ENCODE assay signal across 8 cellular contexts in genomic region chr12:21941522-21942376, GRCh38. TPM values are rescaled to one million over a fixed set of nuclear protein-coding genes. Genes with fewer than 3 reads are reported as not detected.
DNase-seq lines count a peak whose midpoint lies in the region; ATAC-seq and TF ChIP-seq lines count a peak whose summit lies in the region.

No MANE protein-coding gene starts in this region.

- H3K27ac ChIP-seq in neuronal stem cell (replicated peaks; ENCODE audit: low read length) (no peak overlapping the region), MM.1S (ENCODE audit: low read length) (no peak overlapping the region)

- H3F3A ChIP-seq in MM.1S (ENCODE audit: insufficient read depth, low read length): no peaks in the 10 kb centered on the region

- no peak overlapping the region for H2BK12ac ChIP-seq in neuronal stem cell (ENCODE audit: low read length)

- H3K4me3 Mint-ChIP-seq in T-helper 17 cell: peak overlapping the region; percentile 58

- H3K9ac ChIP-seq in neuronal stem cell (ENCODE audit: low read depth, low read length, poor library complexity): no peak overlapping the region
- no peak overlapping the region for H3K9ac ChIP-seq in MM.1S (ENCODE audit: low read length)

- no peak overlapping the region for H2BK120ac ChIP-seq in neuronal stem cell (ENCODE audit: low read depth, low read length)

- WGBS in neuronal stem cell (ENCODE audit: extremely low coverage in 2 of 2, insufficient read length in 2 of 2, insufficient replicate concordance in 1 of 2), 2 donors: no CpG with 5 or more reads among the region's 51 CpGs

- DNase-seq in EH (ENCODE audit: low read depth) (peak; percentile 56), T-helper 17 cell (no peak), glomerular endothelial cell (ENCODE audit: extremely low read depth, low read depth, low spot score) (peak; percentile 3), neuronal stem cell (ENCODE audit: low spot score) (peak; percentile 32), NCI-H1092 (lab: John Stamatoyannopoulos, UW) (no peak), NCI-H774 (lab: John Stamatoyannopoulos, UW) (no peak), MM.1S (no peak)
- DNase-seq in activated CD8-positive, alpha-beta memory T cell treated with anti-CD3 and anti-CD28 coated beads, Interleukin-2, amount 50 U/mL, for 4 hours: no peak

- H4K91ac ChIP-seq in neuronal stem cell (ENCODE audit: low read depth, low read length, poor library complexity): no peak overlapping the region

- no peaks in the 10 kb centered on the region for H4K20me1 ChIP-seq in MM.1S (ENCODE audit: insufficient read depth, low read length)

- H3K18ac ChIP-seq in neuronal stem cell (ENCODE audit: low read length): peak overlapping the region; percentile 31

- no peak overlapping the region for H3K14ac ChIP-seq in neuronal stem cell (ENCODE audit: low read length)

- H3K79me1 ChIP-seq in neuronal stem cell (ENCODE audit: low read depth, low read length): no peaks in the 10 kb centered on the region

- H4K8ac ChIP-seq in neuronal stem cell (ENCODE audit: low read depth, low read length): no peak overlapping the region

- H3K27me3 Mint-ChIP-seq in T-helper 17 cell: peaks cover 53% of the 10 kb centered on the region

- no peak overlapping the region for H3K27ac Mint-ChIP-seq in T-helper 17 cell

- H3K36me3 Mint-ChIP-seq in T-helper 17 cell (ENCODE audit: low read depth): no peaks in the 10 kb centered on the region

- H3K4me1 ChIP-seq in neuronal stem cell (ENCODE audit: control insufficient read depth in 2 of 2, insufficient read depth in 1 of 2, low read depth in 1 of 2, low read length in 2 of 2): no peaks in the 10 kb centered on the region
- no peaks in the 10 kb centered on the region for H3K4me1 ChIP-seq in MM.1S (ENCODE audit: low read length)

- H2BK15ac ChIP-seq in neuronal stem cell (ENCODE audit: low read length): no peak overlapping the region

- H2AFZ ChIP-seq in neuronal stem cell (ENCODE audit: low read length) (peak overlapping the region; percentile 28), MM.1S (ENCODE audit: low read length) (no peak overlapping the region)

- H3K27me3 ChIP-seq in neuronal stem cell (ENCODE audit: control insufficient read depth in 3 of 3, insufficient read depth in 3 of 3, low read depth in 1 of 3, low read length in 3 of 3) (peaks cover 0 to 23% (median 0%) of the 10 kb centered on the region in 3 experiments), MM.1S (replicated peaks; ENCODE audit: insufficient read depth, low read length) (no peaks in the 10 kb centered on the region)

- no peaks in the 10 kb centered on the region for H3K9me2 ChIP-seq in MM.1S (replicated peaks; ENCODE audit: insufficient read depth, low read length)

- H3K9me3 ChIP-seq in T-helper 17 cell (ENCODE audit: control insufficient read depth, low read length, poor library complexity, severe bottlenecking) (no peaks in the 10 kb centered on the region), neuronal stem cell (replicated peaks in 1 of 2; ENCODE audit: control insufficient read depth in 2 of 2, insufficient read depth in 1 of 2, low read depth in 1 of 2, low read length in 2 of 2) (peaks cover 2 to 29% of the 10 kb centered on the region in 2 donors), MM.1S (replicated peaks; ENCODE audit: insufficient read depth, low read length) (no peaks in the 10 kb centered on the region)

- peak overlapping the region in 1 of 2 donors; percentile 77 for H3K4me3 ChIP-seq in neuronal stem cell (ENCODE audit: low read length in 2 of 2)
- no peak overlapping the region for H3K4me3 ChIP-seq in MM.1S (ENCODE audit: low read length)

- no peaks in the 10 kb centered on the region for H3K79me2 ChIP-seq in MM.1S (ENCODE audit: low read length)

- H2AK5ac ChIP-seq in neuronal stem cell (ENCODE audit: low read depth, low read length): no peak overlapping the region

- peaks cover 13% of the 10 kb centered on the region for H3K4me1 Mint-ChIP-seq in T-helper 17 cell

- H3K23ac ChIP-seq in neuronal stem cell (ENCODE audit: low read depth, low read length, poor library complexity): no peak overlapping the region

- no peak for TF ChIP-seq CTCF in MM.1S (IDR thresholded peaks at IDR 0.05; ENCODE audit: low read length)

- H3K4me2 ChIP-seq in neuronal stem cell (ENCODE audit: insufficient read depth, low read length, poor library complexity, severe bottlenecking) (peak overlapping the region; percentile 93), MM.1S (ENCODE audit: low read depth, low read length) (no peak overlapping the region)

- H3K4ac ChIP-seq in neuronal stem cell (ENCODE audit: low read length): no peak overlapping the region

- ATAC-seq in T-helper 17 cell: no peak

- no peak overlapping the region for H2BK5ac ChIP-seq in neuronal stem cell (ENCODE audit: low read length)

- H3K36me3 ChIP-seq in neuronal stem cell (replicated peaks in 1 of 2; ENCODE audit: control insufficient read depth in 2 of 2, insufficient read depth in 2 of 2, low read length in 2 of 2): no peaks in the 10 kb centered on the region
- no peaks in the 10 kb centered on the region for H3K36me3 ChIP-seq in MM.1S (replicated peaks; ENCODE audit: insufficient read depth, low read length)

RNA-seq across cellular contexts. Expression of gene ABCC9, which starts 0.5 kb away (rescaled TPM):
- not detected for total RNA-seq in T-helper 17 cell
- 0.92 and 1.1 TPM in 2 replicates for total RNA-seq in glomerular endothelial cell
- polyA plus RNA-seq in neuronal stem cell (2013, experiment 1 of 2): 0.04 TPM
- 0.04 TPM for polyA plus RNA-seq in neuronal stem cell (2013, experiment 2 of 2)

Comparison
In these comparisons a context has a peak if more than half of its experiments do, and no peak if none do; other contexts are left out.
1. DNase-seq: peak in EH (single experiment), glomerular endothelial cell (single experiment) and neuronal stem cell (single experiment); none in T-helper 17 cell (0 of 3), NCI-H1092 (single experiment), NCI-H774 (single experiment), MM.1S (single experiment) and activated CD8-positive, alpha-beta memory T cell treated with anti-CD3 and anti-CD28 coated beads, Interleukin-2, amount 50 U/mL, for 4 hours (single experiment).